13 cellular contexts compared by ENCODE assay signal in the genomic region with DNA sequence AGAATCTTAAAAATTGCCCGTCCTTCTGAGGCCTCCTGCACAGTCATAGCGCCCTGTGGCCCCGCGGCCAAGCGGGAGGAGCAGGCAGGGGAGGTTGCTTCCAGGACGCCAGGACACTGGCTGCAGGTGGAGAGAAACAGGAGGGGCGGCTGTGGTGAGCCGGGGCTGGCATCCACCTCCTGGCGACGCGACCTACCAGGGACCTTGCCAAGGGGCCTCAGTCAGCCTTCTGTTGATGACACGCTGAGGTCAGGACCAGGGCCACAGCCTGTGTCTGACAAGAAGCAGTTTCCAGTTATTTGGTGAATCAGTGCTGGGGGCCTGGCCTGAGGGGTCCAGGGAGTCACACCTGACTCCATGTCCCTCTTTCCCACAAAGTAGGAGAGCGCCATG. TPM values are rescaled to one million over a fixed set of nuclear protein-coding genes. Genes with fewer than 3 reads are reported as not detected.
DNase-seq lines count a peak whose midpoint lies in the region; ATAC-seq and TF ChIP-seq lines count a peak whose summit lies in the region.
"Had no signal": no experiment of that assay in that cellular context is flagged by ENCODE, and none has a peak within 500 bp of the region (broad histone marks: within the 10 kb centered on the region; RNA-seq: fewer than 3 reads in every experiment).

No MANE protein-coding gene starts in this region.

- CTCF ChIA-PET in HCT116 (lab: Charles Lee) (no interaction called here), mammary epithelial cell (lab: Charles Lee; ENCODE audit: low non-redundant PET) (no interaction called here)

- no peaks in the 10 kb centered on the region for H3K9me2 ChIP-seq in HCT116 (ENCODE audit: insufficient read depth)

- dilution Hi-C loops in mammary epithelial cell (cut with HindIII; ENCODE audit: low sequenced_read_pairs): loop anchor here (5.0 to 10.0 kb wide), 3 partner anchors 68 to 192 kb away; no protein-coding TSS in a partner anchor

- peak overlapping the region; percentile 33; the same call in 1 of the 2 replicates for H3K9ac ChIP-seq in HCT116 (ENCODE audit: low read length)
- H3K9ac ChIP-seq in mammary epithelial cell (ENCODE audit: insufficient read depth, low read length): no peak overlapping the region

- H3K4me1 ChIP-seq in HCT116 (ENCODE audit: control insufficient read depth in 1 of 2, insufficient read depth in 2 of 2, low read length in 2 of 2) (peaks cover 33 to 52% of the 10 kb centered on the region in 2 experiments), mammary epithelial cell (ENCODE audit: insufficient read depth, low read length) (peaks cover 36% of the 10 kb centered on the region), lung (ENCODE audit: control insufficient read depth in 2 of 2, insufficient read depth in 2 of 2, low read length in 2 of 2) (peaks cover under 1 to 14% of the 10 kb centered on the region in 2 donors)

- peak overlapping the region; percentile 41; the same call in 1 of the 2 replicates for H3K27ac ChIP-seq in HCT116 (ENCODE audit: low read depth, low read length)
- no peak overlapping the region for H3K27ac ChIP-seq in mammary epithelial cell (ENCODE audit: insufficient read depth, low read depth, low read length)
- H3K27ac ChIP-seq in lung (ENCODE audit: low read depth in 1 of 2, low read length in 1 of 2): peak overlapping the region; percentile 50 to 81
- H3K27ac ChIP-seq: hepatocyte had no signal

- H3K36me3 Mint-ChIP-seq in stimulated activated naive B cell treated with anti-CD40 and anti-IgM and Interleukin-4, amounts not matched to agents 10 μg/mL and 1 μg/mL and 100 μg/mL, for 72 hours: peaks cover 0 to 6% of the 10 kb centered on the region in 2 donors
- H3K36me3 Mint-ChIP-seq: CD4-positive, CD25-positive, alpha-beta regulatory T cell had no signal

- no peaks in the 10 kb centered on the region for H3K9me3 Mint-ChIP-seq in stimulated activated naive B cell treated with anti-CD40 and anti-IgM and Interleukin-4, amounts not matched to agents 10 μg/mL and 1 μg/mL and 100 μg/mL, for 72 hours
- H3K9me3 Mint-ChIP-seq: activated naive CD4-positive, alpha-beta T cell treated with anti-CD3 and anti-CD28 coated beads, Interleukin-2, amount 10 ng/mL, durations not matched to agents 7 days and 5 days; CD4-positive, CD25-positive, alpha-beta regulatory T cell had no signal

- BruUV-seq in HCT116 (replicated peaks; lab: Mats Ljungman, UMichigan) (no TSS peak), mammary epithelial cell (replicated peaks; lab: Mats Ljungman, UMichigan) (no TSS peak)

- H2AFZ ChIP-seq in HCT116 (ENCODE audit: low read depth, low read length, poor library complexity, severe bottlenecking) (no peak overlapping the region), mammary epithelial cell (ENCODE audit: low read depth, low read length) (peak overlapping the region; percentile 79)
- H2AFZ ChIP-seq: hepatocyte had no signal

- no peaks in the 10 kb centered on the region for H4K20me1 ChIP-seq in HCT116 (ENCODE audit: insufficient read depth)
- H4K20me1 ChIP-seq in mammary epithelial cell (ENCODE audit: insufficient read depth, low read length): no peaks in the 10 kb centered on the region

- H3K4me1 Mint-ChIP-seq in stimulated activated naive B cell treated with anti-CD40 and anti-IgM and Interleukin-4, amounts not matched to agents 10 μg/mL and 1 μg/mL and 100 μg/mL, for 72 hours: peaks cover 20 to 52% of the 10 kb centered on the region in 2 donors

- H3K27ac Mint-ChIP-seq in stimulated activated naive B cell treated with anti-CD40 and anti-IgM and Interleukin-4, amounts not matched to agents 10 μg/mL and 1 μg/mL and 100 μg/mL, for 72 hours: peak overlapping the region; percentile 37
- H3K27ac Mint-ChIP-seq: activated naive CD4-positive, alpha-beta T cell treated with anti-CD3 and anti-CD28 coated beads, Interleukin-2, amount 10 ng/mL, durations not matched to agents 7 days and 5 days had no signal

- H3K4me3 Mint-ChIP-seq in stimulated activated naive B cell treated with anti-CD40 and anti-IgM and Interleukin-4, amounts not matched to agents 10 μg/mL and 1 μg/mL and 100 μg/mL, for 72 hours: no peak overlapping the region
- H3K4me3 Mint-ChIP-seq: activated naive CD4-positive, alpha-beta T cell treated with anti-CD3 and anti-CD28 coated beads, Interleukin-2, amount 10 ng/mL, durations not matched to agents 7 days and 5 days had no signal

- intact Hi-C loops in HCT116 (cut with micrococcal nuclease) (loop anchor here (10.0 kb wide), 1 partner anchor 130 kb away; no protein-coding TSS in a partner anchor), mammary epithelial cell (cut with micrococcal nuclease) (no loop called here), posterior cingulate gyrus (cut with DNase I) (no loop called here)

- H3K4me2 ChIP-seq in HCT116 (ENCODE audit: low read length): peak overlapping the region; percentile 8; the same call in 1 of the 2 replicates
- H3K4me2 ChIP-seq in mammary epithelial cell (ENCODE audit: insufficient read depth, low read depth, low read length): no peak overlapping the region
- H3K4me2 ChIP-seq: hepatocyte had no signal

- RAD21 ChIA-PET in HCT116 (lab: Charles Lee; ENCODE audit: low non-redundant PET in 1 of 2, low total read pairs in 2 of 2, uncharacterized antibody in 2 of 2, unreplicated experiment in 2 of 2): no interaction called here

- TF ChIP-seq CTCF in HCT116 (IDR thresholded peaks at IDR 0.05 in 2 of 3, conservative IDR thresholded peaks at IDR 0.05 in 1 of 3; ENCODE audit: borderline replicate concordance in 1 of 3, insufficient read depth in 1 of 3, low read depth in 2 of 3, low read length in 2 of 3): no peak
- TF ChIP-seq CTCF in mammary epithelial cell (conservative IDR thresholded peaks at IDR 0.05 in 1 of 2, IDR thresholded peaks at IDR 0.05 in 1 of 2; ENCODE audit: extremely low read depth in 1 of 2, insufficient read depth in 1 of 2, low read depth in 1 of 2, low read length in 2 of 2): no peak
- no peak for TF ChIP-seq CTCF in lung (IDR thresholded peaks at IDR 0.05; ENCODE audit: control extremely low read depth, extremely low read depth)

- H3K27me3 Mint-ChIP-seq in stimulated activated naive B cell treated with anti-CD40 and anti-IgM and Interleukin-4, amounts not matched to agents 10 μg/mL and 1 μg/mL and 100 μg/mL, for 72 hours: no peaks in the 10 kb centered on the region
- H3K27me3 Mint-ChIP-seq: activated naive CD4-positive, alpha-beta T cell treated with anti-CD3 and anti-CD28 coated beads, Interleukin-2, amount 10 ng/mL, durations not matched to agents 7 days and 5 days had no signal

- no peaks in the 10 kb centered on the region for H3K36me3 ChIP-seq in HCT116 (ENCODE audit: control insufficient read depth in 1 of 2, insufficient read depth in 2 of 2, low read length in 2 of 2)
- H3K36me3 ChIP-seq in mammary epithelial cell (ENCODE audit: insufficient read depth, low read length): no peaks in the 10 kb centered on the region
- no peaks in the 10 kb centered on the region for H3K36me3 ChIP-seq in lung (ENCODE audit: control insufficient read depth in 2 of 2, insufficient read depth in 2 of 2, low read length in 2 of 2)

- WGBS in mammary epithelial cell (ENCODE audit: low coverage, missing lambda C conversion rate): 21% methylated on average over 8 of the region's 13 CpGs
- WGBS in lung, 2 donors: 84 to 85% methylated on average over 13 of the region's 13 CpGs

- H3K27me3 ChIP-seq in HCT116 (ENCODE audit: insufficient read depth, low read length) (no peaks in the 10 kb centered on the region), mammary epithelial cell (ENCODE audit: insufficient read depth, low read length) (no peaks in the 10 kb centered on the region), lung (ENCODE audit: control insufficient read depth, insufficient read depth) (no peaks in the 10 kb centered on the region)
- H3K27me3 ChIP-seq: hepatocyte had no signal

- ATAC-seq in HCT116 (no peak), lung (ENCODE audit: insufficient read depth, low FRiP score) (no peak), GM18867 (IDR thresholded peaks at IDR 0.05; ENCODE audit: unreplicated experiment) (no peak)
- no peak for ATAC-seq in stimulated activated naive B cell treated with anti-CD40 and anti-IgM and Interleukin-4, amounts not matched to agents 10 μg/mL and 1 μg/mL and 100 μg/mL, for 72 hours (replicated peaks)

- no peaks in the 10 kb centered on the region for H3K9me3 ChIP-seq in HCT116 (ENCODE audit: control insufficient read depth in 1 of 2, insufficient read depth in 1 of 2, low read depth in 1 of 2, low read length in 2 of 2)
- H3K9me3 ChIP-seq in mammary epithelial cell (replicated peaks; ENCODE audit: insufficient read depth, low read length): no peaks in the 10 kb centered on the region
- H3K9me3 ChIP-seq in lung (ENCODE audit: control insufficient read depth in 2 of 2, insufficient read depth in 1 of 2, low read length in 1 of 2): no peaks in the 10 kb centered on the region

- no peak for TF ChIP-seq RAD21 in HCT116 (IDR thresholded peaks at IDR 0.05; ENCODE audit: low read depth)

- POLR2A ChIA-PET in HCT116 (lab: Charles Lee): no interaction called here

- in situ Hi-C loops in mammary epithelial cell (cut with MboI; ENCODE audit: low sequenced_read_pairs in 2 of 2): no loop called here

- no peak overlapping the region for H3K4me3 ChIP-seq in HCT116 (replicated peaks in 1 of 2; ENCODE audit: low read depth in 1 of 2, low read length in 2 of 2)
- no peak overlapping the region for H3K4me3 ChIP-seq in mammary epithelial cell (replicated peaks in 1 of 3; ENCODE audit: insufficient read depth in 1 of 3, low read depth in 2 of 3, low read length in 3 of 3)
- no peak overlapping the region for H3K4me3 ChIP-seq in lung
- H3K4me3 ChIP-seq: hepatocyte had no signal

- no peak for DNase-seq in HCT116 (ENCODE audit: low read depth, low spot score)
- DNase-seq in mammary epithelial cell: no peak
- no peak for DNase-seq in lung (ENCODE audit: low spot score)
- no peak for DNase-seq in stimulated activated naive B cell treated with anti-CD40 and anti-IgM and Interleukin-4, amounts not matched to agents 10 μg/mL and 1 μg/mL and 100 μg/mL, for 72 hours
- no peak for DNase-seq in posterior cingulate gyrus
- DNase-seq in activated CD4-positive, alpha-beta T cell treated with anti-CD3 and anti-CD28 coated beads for 1 hour: no peak
- no peak for DNase-seq in stimulated activated naive CD4-positive, alpha-beta T cell treated with Interleukin-2 at 50 U/mL for 16 hours (lab: John Stamatoyannopoulos, UW)
- DNase-seq: activated naive CD4-positive, alpha-beta T cell treated with anti-CD3 and anti-CD28 coated beads, Interleukin-2, amount 10 ng/mL, durations not matched to agents 7 days and 5 days; CD4-positive, CD25-positive, alpha-beta regulatory T cell; effector CD4-positive, alpha-beta T cell; NCI-H2029 had no signal

- no peak for TF ChIP-seq POLR2A in HCT116 (IDR thresholded peaks at IDR 0.05; ENCODE audit: borderline replicate concordance, extremely low read depth, insufficient read depth, insufficient read length)

- no peaks in the 10 kb centered on the region for H3K79me2 ChIP-seq in HCT116 (ENCODE audit: insufficient read depth, low read length)
- no peaks in the 10 kb centered on the region for H3K79me2 ChIP-seq in mammary epithelial cell (ENCODE audit: insufficient read depth, low read length)

RNA-seq across cellular contexts. Expression of a gene that starts 13.3 kb away (rescaled TPM):
- total RNA-seq in HCT116 (2021; ENCODE audit: unreplicated experiment) (271 TPM), mammary epithelial cell (100 to 1,000 TPM in 1 of 2 donors, 10 to 100 TPM in 1; 91.7 to 248 TPM), lung (100 to 1,000 TPM; 107 to 333 TPM)
- 225 and 297 TPM in 2 replicates for polyA plus RNA-seq in HCT116 (2012)
- polyA plus RNA-seq in mammary epithelial cell (152 TPM), lung (100 to 1,000 TPM; 132 to 189 TPM)
- polyA minus RNA-seq in mammary epithelial cell: 244 TPM

RNA-seq across cellular contexts. Expression of a gene that starts 31.7 kb away (rescaled TPM):
- total RNA-seq in HCT116 (2021; ENCODE audit: unreplicated experiment): 32.1 TPM
- polyA plus RNA-seq in HCT116 (2012): 39.3 and 39.8 TPM in 2 replicates
- total RNA-seq in mammary epithelial cell: 10 to 100 TPM; 22.0 to 91.4 TPM
- 84.2 TPM for polyA plus RNA-seq in mammary epithelial cell
- polyA minus RNA-seq in mammary epithelial cell: 147 TPM
- 10 to 100 TPM; 45.2 to 86.6 TPM for total RNA-seq in lung
- 10 to 100 TPM; 17.7 to 44.9 TPM for polyA plus RNA-seq in lung

RNA-seq across cellular contexts. Expression of a gene that starts 32.3 kb away (rescaled TPM):
- total RNA-seq in HCT116 (2021; ENCODE audit: unreplicated experiment) (6.1 TPM), mammary epithelial cell (10 to 100 TPM in 1 of 2 donors, 1 to 10 TPM in 1; 1.2 to 11.2 TPM), lung (1 to 10 TPM; 5.0 to 8.4 TPM)
- 6.7 and 12.8 TPM in 2 replicates for polyA plus RNA-seq in HCT116 (2012)
- polyA plus RNA-seq in mammary epithelial cell (12.6 TPM), lung (1 to 10 TPM; 6.1 to 9.8 TPM)
- polyA minus RNA-seq in mammary epithelial cell: 8.8 TPM

RNA-seq across cellular contexts. Expression of a gene that starts 48.9 kb away (rescaled TPM):
- 112 TPM for total RNA-seq in HCT116 (2021; ENCODE audit: unreplicated experiment)
- polyA plus RNA-seq in HCT116 (2012): 136 and 158 TPM in 2 replicates
- total RNA-seq in mammary epithelial cell: 10 to 100 TPM; 39.5 to 62.8 TPM
- 25.9 TPM for polyA plus RNA-seq in mammary epithelial cell
- 39.2 TPM for polyA minus RNA-seq in mammary epithelial cell
- 10 to 100 TPM; 49.5 to 62.3 TPM for total RNA-seq in lung
- 10 to 100 TPM; 35.5 to 40.1 TPM for polyA plus RNA-seq in lung
